In the genomic region with DNA sequence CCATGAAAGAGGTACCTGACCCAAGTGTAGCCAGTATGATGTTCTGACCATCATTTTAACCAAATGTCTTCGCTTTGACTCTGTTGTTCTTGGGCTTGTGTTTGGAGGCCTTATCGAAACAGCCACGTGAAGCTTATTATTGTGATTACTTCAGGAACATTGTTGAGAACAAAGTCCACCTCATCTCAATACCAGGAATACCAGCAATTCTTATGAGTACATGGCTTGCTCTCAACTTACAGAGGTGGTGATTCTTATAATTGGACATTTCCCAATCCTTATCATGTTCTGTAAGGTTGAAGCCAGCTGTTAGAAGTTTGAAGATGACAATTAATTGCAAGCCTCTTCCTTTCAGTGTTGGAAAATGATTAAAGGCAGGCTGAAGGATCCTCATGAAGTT, we compare ENCODE assay signal across 23 cellular contexts. TPM values are rescaled to one million over a fixed set of nuclear protein-coding genes. Genes with fewer than 3 reads are reported as not detected.
DNase-seq lines count a peak whose midpoint lies in the region; FAIRE-seq and TF ChIP-seq lines count a peak whose summit lies in the region.
"Had no signal": no experiment of that assay in that cellular context is flagged by ENCODE, and none has a peak within 500 bp of the region (broad histone marks: within the 10 kb centered on the region; RNA-seq: fewer than 3 reads in every experiment).

No MANE protein-coding gene starts in this region.

- FAIRE-seq in keratinocyte (lab: Jason Lieb, UNC), result peak; percentile 32
- FAIRE-seq: A549, G401.6, GM12892, GM19239 had no signal

- H3K9ac ChIP-seq in colonic mucosa (ENCODE audit: low read depth in 2 of 2, low read length in 2 of 2), result peak overlapping the region in 1 of 2 donors; percentile 6
- H3K9ac ChIP-seq in keratinocyte (ENCODE audit: control insufficient read depth, extremely low read depth, insufficient read depth, low read length), result no peak overlapping the region
- H3K9ac ChIP-seq in trophoblast cell (ENCODE audit: low read length), result no peak overlapping the region
- H3K9ac ChIP-seq: BLaER1 treated with 17β-estradiol and CSF1 and Interleukin-3, amounts not matched to agents 10 nM and 100 nM had no signal

- TF ChIP-seq EP300 in stomach (IDR thresholded peaks at IDR 0.05), result no peak

- no peak overlapping the region for H3K18ac ChIP-seq in trophoblast cell (ENCODE audit: low read length)

- no peaks in the 10 kb centered on the region for H3K79me1 ChIP-seq in trophoblast cell (ENCODE audit: low read length)

- WGBS in trophoblast cell (ENCODE audit: extremely low coverage, insufficient coverage, insufficient read length), result no CpG with 5 or more reads among the region's 3 CpGs
- WGBS in stomach, 5 donors, result 37 to 74% (median 60%) methylated on average over 3 of the region's 3 CpGs

- no peaks in the 10 kb centered on the region for H3K27me3 ChIP-seq in colonic mucosa
- H3K27me3 ChIP-seq in keratinocyte (ENCODE audit: control insufficient read depth, extremely low read depth, insufficient read depth, low read length), result no peaks in the 10 kb centered on the region
- no peaks in the 10 kb centered on the region for H3K27me3 ChIP-seq in trophoblast cell (ENCODE audit: insufficient read depth, low read length)
- no peaks in the 10 kb centered on the region for H3K27me3 ChIP-seq in stomach
- H3K27me3 ChIP-seq in brain microvascular endothelial cell (replicated peaks), result no peaks in the 10 kb centered on the region
- H3K27me3 ChIP-seq: BE2C had no signal

- H3K4me2 ChIP-seq in keratinocyte (ENCODE audit: control insufficient read depth, extremely low read depth, insufficient read depth, low read depth, low read length) (no peak overlapping the region), trophoblast cell (ENCODE audit: low read length) (no peak overlapping the region)
- H3K4me2 ChIP-seq: A549; BLaER1 treated with 17β-estradiol and CSF1 and Interleukin-3, amounts not matched to agents 10 nM and 100 nM; GM23338 had no signal

- TF ChIP-seq CTCF in colonic mucosa (IDR thresholded peaks at IDR 0.05) (no peak), keratinocyte (optimal IDR thresholded peaks at IDR 0.05 in 1 of 3, IDR thresholded peaks at IDR 0.05 in 1 of 3, conservative IDR thresholded peaks at IDR 0.05 in 1 of 3; ENCODE audit: extremely low read depth in 1 of 3, insufficient read depth in 2 of 3, low read length in 3 of 3) (no peak), stomach (IDR thresholded peaks at IDR 0.05) (no peak), brain microvascular endothelial cell (IDR thresholded peaks at IDR 0.05; ENCODE audit: low read depth, low read length, missing control alignments) (no peak)

- intact Hi-C loops in colonic mucosa (cut with DNase I) (no loop called here), stomach (cut with DNase I; ENCODE audit: low total_unique reads) (no loop called here)

- H2AK5ac ChIP-seq in trophoblast cell (ENCODE audit: low read length), result no peak overlapping the region

- H3K27ac ChIP-seq in colonic mucosa (peak overlapping the region; percentile 9), keratinocyte (ENCODE audit: control insufficient read depth, insufficient read depth, low read length) (no peak overlapping the region), trophoblast cell (ENCODE audit: low read depth, low read length) (no peak overlapping the region), stomach (peak overlapping the region; percentile 39 to 68 (median 61)), brain microvascular endothelial cell (no peak overlapping the region)
- H3K27ac ChIP-seq: A549; BLaER1 treated with 17β-estradiol and CSF1 and Interleukin-3, amounts not matched to agents 10 nM and 100 nM had no signal

- in situ Hi-C loops in brain microvascular endothelial cell (cut with HindIII; ENCODE audit: low pct_ligation_motif_present, low sequenced_read_pairs), result no loop called here

- no peak overlapping the region for H4K12ac ChIP-seq in trophoblast cell (ENCODE audit: low read depth, low read length)

- no peak overlapping the region for H3K4ac ChIP-seq in trophoblast cell (ENCODE audit: low read depth, low read length)

- no peak overlapping the region for H4K91ac ChIP-seq in trophoblast cell (ENCODE audit: low read depth, low read length)

- H3K4me3 ChIP-seq in colonic mucosa (no peak overlapping the region), keratinocyte (ENCODE audit: control insufficient read depth in 2 of 3, extremely low read depth in 1 of 3, insufficient read depth in 2 of 3, low read depth in 1 of 3, low read length in 3 of 3) (no peak overlapping the region), trophoblast cell (ENCODE audit: low read depth, low read length) (no peak overlapping the region), stomach (no peak overlapping the region), brain microvascular endothelial cell (ENCODE audit: low read depth, low read length) (no peak overlapping the region)
- H3K4me3 ChIP-seq: A549; BLaER1 treated with 17β-estradiol and CSF1 and Interleukin-3, amounts not matched to agents 10 nM and 100 nM; GM23338 had no signal

- no peak for TF ChIP-seq POLR2A in stomach (IDR thresholded peaks at IDR 0.05)

- H3K9me1 ChIP-seq in keratinocyte (ENCODE audit: control insufficient read depth, extremely low read depth, insufficient read depth, low read length), result no peaks in the 10 kb centered on the region

- H2BK12ac ChIP-seq in trophoblast cell (ENCODE audit: low read length), result no peak overlapping the region

- H3K79me2 ChIP-seq in keratinocyte (ENCODE audit: control insufficient read depth, insufficient read depth, low read length) (no peaks in the 10 kb centered on the region), trophoblast cell (ENCODE audit: control insufficient read depth, insufficient read depth, low read length, poor library complexity) (no peaks in the 10 kb centered on the region)

- dilution Hi-C loops in keratinocyte (cut with MboI; ENCODE audit: extremely low pct_ligation_motif_present, low sequenced_read_pairs), result no loop called here

- DNase-seq in colonic mucosa (no peak), keratinocyte (ENCODE audit: low read depth, low spot score) (no peak), trophoblast cell (peak; percentile 6 to 70), stomach (no peak), brain microvascular endothelial cell (no peak), dedifferentiated amniotic fluid mesenchymal stem cell (ENCODE audit: extremely low spot score) (no peak), NCI-H2029 (lab: John Stamatoyannopoulos, UW) (no peak)
- DNase-seq: 8988T; ACHN; AML-193; BE2C; Calu3; CD4-positive, alpha-beta memory T cell; COR-L47; DMS153; DND-41; H9 had no signal

- H3K4me1 ChIP-seq in colonic mucosa (peaks cover 4% of the 10 kb centered on the region), keratinocyte (ENCODE audit: control insufficient read depth, extremely low read depth, insufficient read depth, low read length) (peaks cover 5% of the 10 kb centered on the region), trophoblast cell (ENCODE audit: control insufficient read depth in 1 of 2, insufficient read depth in 2 of 2, low read length in 2 of 2) (no peaks in the 10 kb centered on the region), stomach (peaks cover 0 to 31% (median 15%) of the 10 kb centered on the region in 4 donors)
- H3K4me1 ChIP-seq: A549, BE2C had no signal

- H3K23ac ChIP-seq in trophoblast cell (ENCODE audit: low read length), result no peak overlapping the region

- H3K36me3 ChIP-seq in colonic mucosa, result no peaks in the 10 kb centered on the region
- H3K36me3 ChIP-seq in keratinocyte (ENCODE audit: control insufficient read depth in 2 of 2, extremely low read depth in 1 of 2, insufficient read depth in 2 of 2, low read length in 2 of 2), result no peaks in the 10 kb centered on the region
- H3K36me3 ChIP-seq in trophoblast cell (ENCODE audit: control insufficient read depth in 1 of 2, insufficient read depth in 2 of 2, low read length in 2 of 2), result no peaks in the 10 kb centered on the region
- no peaks in the 10 kb centered on the region for H3K36me3 ChIP-seq in stomach
- no peaks in the 10 kb centered on the region for H3K36me3 ChIP-seq in brain microvascular endothelial cell (replicated peaks)
- H3K36me3 ChIP-seq: BE2C; BLaER1 treated with 17β-estradiol and CSF1 and Interleukin-3, amounts not matched to agents 10 nM and 100 nM had no signal

- H3K9me3 ChIP-seq in colonic mucosa, result no peaks in the 10 kb centered on the region
- H3K9me3 ChIP-seq in keratinocyte (ENCODE audit: control insufficient read depth, low read depth, low read length), result no peaks in the 10 kb centered on the region
- H3K9me3 ChIP-seq in trophoblast cell (ENCODE audit: insufficient read depth, low read depth, low read length), result peaks cover 2% of the 10 kb centered on the region
- H3K9me3 ChIP-seq in stomach, result no peaks in the 10 kb centered on the region
- H3K9me3 ChIP-seq: A549; BE2C; BLaER1 treated with 17β-estradiol and CSF1 and Interleukin-3, amounts not matched to agents 10 nM and 100 nM had no signal

- no peak overlapping the region for H3K14ac ChIP-seq in trophoblast cell (ENCODE audit: low read length)

- no peak overlapping the region for H2BK120ac ChIP-seq in trophoblast cell (ENCODE audit: insufficient read depth, low read length, poor library complexity)

- no peak overlapping the region for H4K8ac ChIP-seq in trophoblast cell (ENCODE audit: low read depth, low read length)

- H2BK5ac ChIP-seq in trophoblast cell (ENCODE audit: low read depth, low read length, poor library complexity), result no peak overlapping the region

- no peaks in the 10 kb centered on the region for H4K20me1 ChIP-seq in keratinocyte (ENCODE audit: control insufficient read depth, extremely low read depth, insufficient read depth, low read length)
- H4K20me1 ChIP-seq: BLaER1 treated with 17β-estradiol and CSF1 and Interleukin-3, amounts not matched to agents 10 nM and 100 nM had no signal

- H2AFZ ChIP-seq in keratinocyte (ENCODE audit: control insufficient read depth, low read length), result no peak overlapping the region
- H2AFZ ChIP-seq in trophoblast cell (ENCODE audit: insufficient read depth, low read length, poor library complexity), result no peak overlapping the region
- H2AFZ ChIP-seq: GM23338 had no signal

RNA-seq across cellular contexts. Expression of a gene that starts 21.8 kb away (rescaled TPM):
- total RNA-seq in colonic mucosa, result 10 to 100 TPM; 15.2 to 19.2 TPM
- polyA plus RNA-seq in keratinocyte, result 1.4 to 2.9 TPM (median 2.6 TPM) in 3 replicates
- polyA plus RNA-seq in keratinocyte (2011; ENCODE audit: low read depth), result 9.8 TPM
- polyA plus RNA-seq in keratinocyte (2011; cell fraction: cytosol; rRNA removed), result 1.0 and 1.5 TPM in 2 replicates
- polyA plus RNA-seq in keratinocyte (2011; cell fraction: nucleus; rRNA removed), result 2.4 and 2.5 TPM in 2 replicates
- 1.7 and 4.0 TPM in 2 replicates for polyA plus RNA-seq in keratinocyte (2012; ENCODE audit: low replicate concordance)
- polyA minus RNA-seq in keratinocyte, result 0.62 to 3.0 TPM (median 1.5 TPM) in 3 replicates
- polyA minus RNA-seq in keratinocyte (2011; cell fraction: cytosol; rRNA and poly(A)+ RNA removed), result 1.9 TPM
- 2.0 and 6.7 TPM in 2 replicates for polyA minus RNA-seq in keratinocyte (2011; cell fraction: nucleus; rRNA and poly(A)+ RNA removed)
- polyA plus RNA-seq in trophoblast cell (2013), result 15.7 and 15.9 TPM in 2 replicates
- 10 to 100 TPM in 4 of 5 donors, 1 to 10 TPM in 1; 6.4 to 25.0 (median 16.5) TPM for total RNA-seq in stomach
- polyA plus RNA-seq in stomach, result 1 to 10 TPM; 1.6 to 3.8 (median 1.9) TPM

RNA-seq across cellular contexts. Expression of a gene that starts 31.6 kb away (rescaled TPM):
- total RNA-seq in colonic mucosa (100 to 1,000 TPM in 1 of 2 donors, 10 to 100 TPM in 1; 67.3 to 105 TPM), stomach (100 to 1,000 TPM in 2 of 5 donors, 10 to 100 TPM in 3; 54.3 to 122 (median 87.9) TPM)
- polyA plus RNA-seq in keratinocyte (13.7 to 33.1 TPM (median 19.4 TPM) in 3 replicates), stomach (10 to 100 TPM; 24.1 to 32.9 (median 28.9) TPM)
- 4.7 TPM for polyA plus RNA-seq in keratinocyte (2011; ENCODE audit: low read depth)
- 11.7 and 12.0 TPM in 2 replicates for polyA plus RNA-seq in keratinocyte (2011; cell fraction: cytosol; rRNA removed)
- polyA plus RNA-seq in keratinocyte (2011; cell fraction: nucleus; rRNA removed), result 32.9 and 39.7 TPM in 2 replicates
- 5.8 and 22.4 TPM in 2 replicates for polyA plus RNA-seq in keratinocyte (2012; ENCODE audit: low replicate concordance)
- polyA minus RNA-seq in keratinocyte, result 15.9 to 44.8 TPM (median 24.6 TPM) in 3 replicates
- polyA minus RNA-seq in keratinocyte (2011; cell fraction: cytosol; rRNA and poly(A)+ RNA removed), result 19.0 TPM
- 23.3 and 28.5 TPM in 2 replicates for polyA minus RNA-seq in keratinocyte (2011; cell fraction: nucleus; rRNA and poly(A)+ RNA removed)
- 8.8 and 10.1 TPM in 2 replicates for polyA plus RNA-seq in trophoblast cell (2013)

Comparison
In these comparisons a context has a peak if more than half of its experiments do, and no peak if none do; other contexts are left out.
1. DNase-seq: peak in trophoblast cell (2 of 2); none in colonic mucosa (single experiment), keratinocyte (single experiment), stomach (single experiment), brain microvascular endothelial cell (single experiment), dedifferentiated amniotic fluid mesenchymal stem cell (single experiment) and NCI-H2029 (single experiment).
2. H3K27ac ChIP-seq: peak in colonic mucosa (single experiment) and stomach (5 of 5); none in keratinocyte (single experiment), trophoblast cell (single experiment) and brain microvascular endothelial cell (single experiment).